ENCODE assay signal across 8 cellular contexts in the genomic region with DNA sequence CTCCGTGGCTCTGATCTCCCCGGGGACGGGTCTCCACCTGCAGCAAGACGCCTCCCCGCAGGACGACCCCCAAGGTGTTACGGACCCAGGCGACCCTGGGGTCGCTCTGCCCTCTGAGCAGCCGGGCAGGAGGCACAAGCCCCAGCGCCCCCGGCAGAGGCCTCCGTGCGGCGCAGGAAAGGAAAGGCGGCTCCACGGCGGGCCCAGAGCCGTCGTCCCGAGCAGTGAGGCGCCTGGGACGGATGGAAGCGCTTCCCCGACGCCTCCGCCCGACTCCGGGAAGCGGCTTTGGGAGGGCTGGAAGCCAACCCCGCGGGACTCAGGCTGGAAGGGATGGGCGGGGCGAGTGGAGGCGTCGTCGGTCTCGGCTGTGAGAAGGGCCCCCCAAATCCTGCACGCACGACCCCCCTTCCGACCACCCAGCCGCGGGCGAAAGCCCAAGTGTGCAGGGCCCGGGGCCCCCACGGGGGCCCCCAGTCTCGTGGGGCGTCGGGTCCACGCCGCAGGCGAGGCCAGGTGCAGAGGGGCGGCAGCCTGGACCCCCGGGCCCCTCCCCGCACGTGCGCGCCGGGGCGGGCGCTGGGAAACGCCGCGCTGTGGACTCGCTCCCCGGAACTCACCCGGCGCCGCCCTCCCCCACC. TPM values are rescaled to one million over a fixed set of nuclear protein-coding genes. Genes with fewer than 3 reads are reported as not detected.
DNase-seq lines count a peak whose midpoint lies in the region; ATAC-seq and TF ChIP-seq lines count a peak whose summit lies in the region.

No MANE protein-coding gene starts in this region.

- intact Hi-C loops in esophagus squamous epithelium (cut with DNase I): no loop called here

- H3K36me3 ChIP-seq in esophagus squamous epithelium (no peaks in the 10 kb centered on the region), neural progenitor cell (no peaks in the 10 kb centered on the region)

- H3K4me3 ChIP-seq in esophagus squamous epithelium: peak overlapping the region; percentile 47 to 82 (median 60)
- H3K4me3 ChIP-seq in neural progenitor cell: peak overlapping the region; percentile 52

- H3K4me3 Mint-ChIP-seq in neural progenitor cell: peak overlapping the region; percentile 71

- H3K4me2 ChIP-seq in neural progenitor cell: peak overlapping the region; percentile 95

- no peak overlapping the region for H2AFZ ChIP-seq in neural progenitor cell (replicated peaks)

- H3K79me2 ChIP-seq in neural progenitor cell (ENCODE audit: low read depth): no peaks in the 10 kb centered on the region

- peaks cover 2% of the 10 kb centered on the region for H3K36me3 Mint-ChIP-seq in neural progenitor cell

- peak in 1 of 6 experiments; percentile 10 for TF ChIP-seq CTCF in esophagus squamous epithelium (IDR thresholded peaks at IDR 0.05)
- TF ChIP-seq CTCF in neural progenitor cell (IDR thresholded peaks at IDR 0.05): peak; percentile 4

- H3K9me3 Mint-ChIP-seq in neural progenitor cell: peaks cover 2% of the 10 kb centered on the region

- H3K27ac ChIP-seq in esophagus squamous epithelium (peak overlapping the region; percentile 58 to 87 (median 84)), neural progenitor cell (no peak overlapping the region)

- WGBS in esophagus squamous epithelium, 2 donors: no CpG with 5 or more reads among the region's 69 CpGs

- no peak overlapping the region for H3K9ac ChIP-seq in neural progenitor cell

- H3K4me1 ChIP-seq in esophagus squamous epithelium (peaks cover 13 to 20% (median 15%) of the 10 kb centered on the region in 3 donors), neural progenitor cell (peaks cover 46% of the 10 kb centered on the region)

- H3K27me3 Mint-ChIP-seq in neural progenitor cell (ENCODE audit: insufficient read depth, low read depth): peaks cover 21% of the 10 kb centered on the region

- no peaks in the 10 kb centered on the region for H4K20me1 ChIP-seq in neural progenitor cell (ENCODE audit: low read depth)

- TF ChIP-seq POLR2A in esophagus squamous epithelium (IDR thresholded peaks at IDR 0.05): no peak

- no peak overlapping the region for H3K27ac Mint-ChIP-seq in neural progenitor cell

- peaks cover 45% of the 10 kb centered on the region for H3K4me1 Mint-ChIP-seq in neural progenitor cell

- H3F3A ChIP-seq in neural progenitor cell (ENCODE audit: low read depth): peaks cover 22% of the 10 kb centered on the region

- ATAC-seq in GM18520 (IDR thresholded peaks at IDR 0.05; ENCODE audit: unreplicated experiment) (no peak), HG02571 (IDR thresholded peaks at IDR 0.05; ENCODE audit: unreplicated experiment) (no peak)

- peak; percentile 24 for DNase-seq in stimulated activated CD4-positive, alpha-beta T cell treated with anti-CD3 and anti-CD28 coated beads, Interleukin-4, amount 100 ng/mL, for 1 hour
- DNase-seq in stimulated activated CD4-positive, alpha-beta T cell treated with anti-CD3 and anti-CD28 coated beads, Interleukin-2, amount 100 ng/mL, for 48 hours: no peak
- DNase-seq in activated CD4-positive, alpha-beta T cell treated with anti-CD3 and anti-CD28 coated beads, Interleukin-2, amount 50 U/mL, for 1 hour: peak; percentile 8
- DNase-seq in esophagus squamous epithelium (lab: John Stamatoyannopoulos, UW) (no peak), neural progenitor cell (ENCODE audit: low spot score) (peak; percentile 81), UCSD-AML1 (lab: John Stamatoyannopoulos, UW; ENCODE audit: unreplicated experiment) (no peak)

- no peaks in the 10 kb centered on the region for H3K9me3 ChIP-seq in esophagus squamous epithelium
- H3K9me3 ChIP-seq in neural progenitor cell (ENCODE audit: low read depth): no peaks in the 10 kb centered on the region

- H3K27me3 ChIP-seq in esophagus squamous epithelium (peaks cover 0 to 24% (median 0%) of the 10 kb centered on the region in 4 donors), neural progenitor cell (peaks cover 34% of the 10 kb centered on the region)

RNA-seq across cellular contexts. Expression of a gene that starts 32.7 kb away (rescaled TPM):
- total RNA-seq in esophagus squamous epithelium (10 to 100 TPM in 1 of 4 donors, 1 to 10 TPM in 3; 5.2 to 18.3 (median 7.5) TPM), neural progenitor cell (ENCODE audit: low replicate concordance) (7.5 TPM in 2 replicates)

Comparison
In these comparisons a context has a peak if more than half of its experiments do, and no peak if none do; other contexts are left out.
1. DNase-seq: peak in stimulated activated CD4-positive, alpha-beta T cell treated with anti-CD3 and anti-CD28 coated beads, Interleukin-4, amount 100 ng/mL, for 1 hour (single experiment), activated CD4-positive, alpha-beta T cell treated with anti-CD3 and anti-CD28 coated beads, Interleukin-2, amount 50 U/mL, for 1 hour (single experiment) and neural progenitor cell (single experiment); none in stimulated activated CD4-positive, alpha-beta T cell treated with anti-CD3 and anti-CD28 coated beads, Interleukin-2, amount 100 ng/mL, for 48 hours (0 of 2), esophagus squamous epithelium (single experiment) and UCSD-AML1 (single experiment).